In genomic region chrX:155086202-155086840, GRCh38 we compare ENCODE assay signal across 8 cellular contexts. TPM values are rescaled to one million over a fixed set of nuclear protein-coding genes. Genes with fewer than 3 reads are reported as not detected.
A peak's percentile ranks its signal among the peaks of the same experiment; 100 is the strongest.
DNase-seq lines count a peak whose midpoint lies in the region; ATAC-seq and TF ChIP-seq lines count a peak whose summit lies in the region.

No MANE protein-coding gene starts in this region.

- ATAC-seq in HG03432 (IDR thresholded peaks at IDR 0.05; ENCODE audit: unreplicated experiment): no peak

- TF ChIP-seq CTCF in hepatocyte (IDR thresholded peaks at IDR 0.05; ENCODE audit: poor library complexity): no peak

- peak; percentile 26 for DNase-seq in GM03348 (ENCODE audit: low spot score)
- peak; percentile 53 for DNase-seq in NAMALWA (ENCODE audit: low spot score)
- peak; percentile 49 for DNase-seq in activated T-cell treated with anti-CD3 and anti-CD28 coated beads, Interleukin-2, amount 50 U/mL, for 24 hours
- peak; percentile 10 for DNase-seq in hepatocyte (ENCODE audit: low spot score)
- peak; percentile 8 for DNase-seq in stimulated activated CD8-positive, alpha-beta memory T cell treated with anti-CD3 and anti-CD28 coated beads, Interleukin-15, amount 100 ng/mL, for 24 hours (ENCODE audit: low read depth)
- DNase-seq in NOMO-1 (lab: John Stamatoyannopoulos, UW; ENCODE audit: unreplicated experiment in 2 of 2): no peak
- DNase-seq in NCI-H187 treated with DMSO at 0.1 percent for 48 hours (lab: John Stamatoyannopoulos, UW): no peak

- no peaks in the 10 kb centered on the region for H3K36me3 ChIP-seq in hepatocyte (replicated peaks; ENCODE audit: insufficient read depth, low read depth)

- H3K9me3 Mint-ChIP-seq in activated T-cell treated with anti-CD3 and anti-CD28 coated beads, Interleukin-2, amount 50 U/mL, for 24 hours: no peaks in the 10 kb centered on the region

- peaks cover 47% of the 10 kb centered on the region for H3K36me3 Mint-ChIP-seq in activated T-cell treated with anti-CD3 and anti-CD28 coated beads, Interleukin-2, amount 50 U/mL, for 24 hours (ENCODE audit: low read depth)

- no peak overlapping the region for H2AFZ ChIP-seq in hepatocyte

- H3K4me1 ChIP-seq in hepatocyte (ENCODE audit: insufficient read depth): no peaks in the 10 kb centered on the region

- no peak overlapping the region for H3K4me3 Mint-ChIP-seq in activated T-cell treated with anti-CD3 and anti-CD28 coated beads, Interleukin-2, amount 50 U/mL, for 24 hours

- H3K9me3 ChIP-seq in hepatocyte (ENCODE audit: low read depth): no peaks in the 10 kb centered on the region

- H3K4me1 Mint-ChIP-seq in activated T-cell treated with anti-CD3 and anti-CD28 coated beads, Interleukin-2, amount 50 U/mL, for 24 hours (ENCODE audit: low read depth): no peaks in the 10 kb centered on the region

- no peak overlapping the region for H3K4me2 ChIP-seq in hepatocyte

- H3K27me3 ChIP-seq in hepatocyte: no peaks in the 10 kb centered on the region

- no peaks in the 10 kb centered on the region for H4K20me1 ChIP-seq in hepatocyte (ENCODE audit: insufficient read depth, poor library complexity, severe bottlenecking)

- no peaks in the 10 kb centered on the region for H3K9me2 ChIP-seq in hepatocyte (replicated peaks; ENCODE audit: insufficient read depth)

- H3K4me3 ChIP-seq in hepatocyte: no peak overlapping the region

- WGBS in hepatocyte (ENCODE audit: low lambda C conversion rate, missing lambda C conversion rate): 84% methylated on average over 24 of the region's 24 CpGs

- no peak overlapping the region for H3K27ac ChIP-seq in hepatocyte

- no peaks in the 10 kb centered on the region for H3K27me3 Mint-ChIP-seq in activated T-cell treated with anti-CD3 and anti-CD28 coated beads, Interleukin-2, amount 50 U/mL, for 24 hours

- no peaks in the 10 kb centered on the region for H3K79me2 ChIP-seq in hepatocyte

- H3K27ac Mint-ChIP-seq in activated T-cell treated with anti-CD3 and anti-CD28 coated beads, Interleukin-2, amount 50 U/mL, for 24 hours: no peak overlapping the region

RNA-seq across cellular contexts. Expression of gene BRCC3, which starts 15.0 kb away (rescaled TPM):
- 13.4 and 19.8 TPM in 2 replicates for total RNA-seq in hepatocyte
- 21.5 and 27.2 TPM in 2 replicates for polyA plus RNA-seq in hepatocyte

RNA-seq across cellular contexts. Expression of gene CMC4, which starts 15.4 kb away (rescaled TPM):
- 10.8 and 14.2 TPM in 2 replicates for total RNA-seq in hepatocyte
- 16.3 and 18.4 TPM in 2 replicates for polyA plus RNA-seq in hepatocyte

RNA-seq across cellular contexts. Expression of gene MTCP1, which starts 15.4 kb away (rescaled TPM):
- 0.32 and 1.7 TPM in 2 replicates for total RNA-seq in hepatocyte
- 13.2 TPM in 2 replicates for polyA plus RNA-seq in hepatocyte

RNA-seq across cellular contexts. Expression of gene FUNDC2, which starts 59.7 kb away (rescaled TPM):
- total RNA-seq in hepatocyte: 57.7 and 65.7 TPM in 2 replicates
- 87.5 and 103 TPM in 2 replicates for polyA plus RNA-seq in hepatocyte

Comparison
In these comparisons a context has a peak if more than half of its experiments do, and no peak if none do; other contexts are left out.
1. DNase-seq: peak in GM03348 (single experiment), NAMALWA (single experiment), activated T-cell treated with anti-CD3 and anti-CD28 coated beads, Interleukin-2, amount 50 U/mL, for 24 hours (single experiment), hepatocyte (single experiment) and stimulated activated CD8-positive, alpha-beta memory T cell treated with anti-CD3 and anti-CD28 coated beads, Interleukin-15, amount 100 ng/mL, for 24 hours (single experiment); none in NOMO-1 (0 of 2) and NCI-H187 treated with DMSO at 0.1 percent for 48 hours (single experiment).